Comparison of ENCODE assay signal across 14 cellular contexts in the genomic region with DNA sequence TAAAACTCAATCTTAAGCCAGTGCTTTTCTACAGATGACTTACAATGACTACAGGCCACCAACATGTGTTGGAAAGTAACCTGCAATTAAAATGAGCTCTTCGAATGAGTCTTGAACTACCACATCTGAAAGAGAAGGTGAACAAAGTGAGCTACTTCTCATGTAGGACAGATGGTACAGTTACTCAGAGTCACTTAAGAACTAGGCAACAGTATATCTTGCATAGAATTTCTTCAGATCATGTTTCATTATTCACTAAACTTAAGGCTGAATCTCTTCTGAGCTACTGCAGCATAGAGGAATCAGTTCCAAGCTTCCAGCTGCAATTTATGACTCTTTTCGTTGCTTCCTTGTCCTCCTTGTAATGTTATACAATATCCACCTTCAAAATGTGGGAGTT.
"Had no signal": no experiment of that assay in that cellular context is flagged by ENCODE, and none has a peak within 500 bp of the region (broad histone marks: within the 10 kb centered on the region; RNA-seq: fewer than 3 reads in every experiment).

No MANE protein-coding gene starts in this region.

- H3K27me3 ChIP-seq: body of pancreas, dorsolateral prefrontal cortex, left lung, tibial artery had no signal

- H3K4me3 ChIP-seq: body of pancreas, dorsolateral prefrontal cortex, left lung, tibial artery had no signal

- H3K36me3 ChIP-seq: left lung, tibial artery had no signal

- H3K9me3 ChIP-seq: body of pancreas, left lung, tibial artery had no signal

- DNase-seq: activated CD8-positive, alpha-beta memory T cell treated with anti-CD3 and anti-CD28 coated beads for 24 hours; activated naive CD4-positive, alpha-beta T cell; activated naive CD8-positive, alpha-beta T cell treated with anti-CD3 and anti-CD28 coated beads, Interleukin-2, amount 10 ng/mL, durations not matched to agents 7 days and 5 days; body of pancreas; caudate nucleus; dorsolateral prefrontal cortex; hypothalamus; left lung; retina; stimulated activated CD8-positive, alpha-beta memory T cell treated with anti-CD3 and anti-CD28 coated beads, Interleukin-4, amount 100 ng/mL, for 48 hours; stimulated activated naive CD4-positive, alpha-beta T cell treated with Interleukin-2 at 50 U/mL for 16 hours; substantia nigra; tibial artery had no signal

- ATAC-seq: activated T-helper 17 cell treated with anti-CD3 and anti-CD28 coated beads, Interleukin-2, amount 50 U/mL, for 72 hours; body of pancreas; left lung had no signal
